Comparison of ENCODE assay signal across 9 cellular contexts in the genomic region with DNA sequence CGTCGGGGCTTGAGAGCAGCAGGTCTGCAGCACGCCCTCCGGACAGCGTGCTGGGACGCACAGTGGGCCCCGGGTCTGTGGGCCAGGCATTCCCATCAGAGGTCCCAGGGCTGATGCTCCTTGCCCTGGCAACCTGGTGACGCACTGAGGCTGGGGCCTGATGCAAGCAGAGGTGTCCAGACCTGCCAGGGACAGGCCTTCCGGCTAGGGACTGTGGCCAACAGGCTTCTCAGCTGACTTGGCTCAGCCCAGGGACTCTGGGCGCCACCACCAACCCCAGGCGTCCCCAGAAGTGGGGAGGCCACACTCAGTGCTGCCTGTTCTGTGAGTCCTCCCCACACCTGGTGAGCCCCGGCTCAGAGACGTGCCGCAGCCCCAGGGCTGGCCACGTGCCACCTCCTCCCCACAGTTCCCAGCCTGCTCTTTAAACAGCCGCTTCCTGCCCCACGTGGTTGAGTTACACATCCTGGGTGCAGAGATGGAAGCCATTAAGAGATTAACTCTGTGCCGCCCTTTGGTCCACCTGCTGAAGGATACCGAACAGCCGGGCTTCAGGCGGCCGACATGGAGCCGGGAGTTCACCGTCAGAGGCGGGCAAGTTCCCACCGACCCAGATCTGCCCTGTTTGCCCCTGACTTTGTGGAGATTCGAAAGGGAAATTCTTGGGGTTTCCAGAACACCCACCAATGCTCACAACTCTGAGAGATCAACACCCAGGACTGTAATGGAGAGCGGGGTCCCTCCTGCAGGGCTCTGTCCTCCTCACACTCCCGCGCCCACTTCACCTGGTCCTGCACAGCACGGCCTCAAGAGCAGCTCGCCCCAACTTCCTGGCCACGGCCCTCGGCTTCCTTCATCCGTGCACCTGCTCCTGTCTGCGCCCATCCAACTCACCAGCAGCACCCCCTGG. TPM values are rescaled to one million over a fixed set of nuclear protein-coding genes. Genes with fewer than 3 reads are reported as not detected.
A peak's percentile ranks its signal among the peaks of the same experiment; 100 is the strongest.
DNase-seq lines count a peak whose midpoint lies in the region; ATAC-seq and TF ChIP-seq lines count a peak whose summit lies in the region.
"Had no signal": no experiment of that assay in that cellular context is flagged by ENCODE, and none has a peak within 500 bp of the region (broad histone marks: within the 10 kb centered on the region; RNA-seq: fewer than 3 reads in every experiment).

No MANE protein-coding gene starts in this region.

- H3K4me3 ChIP-seq in H7 (ENCODE audit: insufficient read depth, low read depth, low read length) (no peak overlapping the region), esophagus muscularis mucosa (no peak overlapping the region), spleen (no peak overlapping the region)

- H3K27ac ChIP-seq in esophagus muscularis mucosa (replicated peaks in 1 of 4) (peak overlapping the region in 3 of 4 donors; percentile 25 to 44 (median 27)), spleen (peak overlapping the region in 1 of 8 donors; percentile 24)

- no peak for TF ChIP-seq CTCF in esophagus muscularis mucosa (IDR thresholded peaks at IDR 0.05)
- no peak for TF ChIP-seq CTCF in spleen (IDR thresholded peaks at IDR 0.05 in 8 of 11, conservative IDR thresholded peaks at IDR 0.05 in 3 of 11)
- no peak for TF ChIP-seq CTCF in HFFc6 (IDR thresholded peaks at IDR 0.05)

- ATAC-seq in HG03025 (IDR thresholded peaks at IDR 0.05; ENCODE audit: low FRiP score, unreplicated experiment) (no peak), HG02973 (IDR thresholded peaks at IDR 0.05; ENCODE audit: unreplicated experiment) (no peak)

- intact Hi-C loops in esophagus muscularis mucosa (cut with DNase I) (loop anchor here (5.0 to 10.0 kb wide), 2 partner anchors 60 to 297 kb away; no protein-coding TSS in a partner anchor), spleen (cut with DNase I; ENCODE audit: low total_unique reads) (loop anchor here (10.0 kb wide), 2 partner anchors 53 to 427 kb away; no protein-coding TSS in a partner anchor)

- H3K4me1 Mint-ChIP-seq in HFFc6 (ENCODE audit: low read depth): no peaks in the 10 kb centered on the region

- no peak for TF ChIP-seq EP300 in esophagus muscularis mucosa (IDR thresholded peaks at IDR 0.05)

- H3K27me3 Mint-ChIP-seq in HFFc6 (ENCODE audit: insufficient read depth): no peaks in the 10 kb centered on the region; the same call in 1 of the 2 replicates

- no peaks in the 10 kb centered on the region for H3K27me3 ChIP-seq in H7 (ENCODE audit: control insufficient read depth, insufficient read depth, low read length)
- H3K27me3 ChIP-seq in esophagus muscularis mucosa: no peaks in the 10 kb centered on the region
- no peaks in the 10 kb centered on the region for H3K27me3 ChIP-seq in spleen (replicated peaks in 1 of 7)

- DNase-seq in H7 (peak; percentile 47), esophagus muscularis mucosa (ENCODE audit: extremely low spot score) (peak; percentile 85), spleen (peak; percentile 85), HFFc6 (no peak), inferior parietal cortex (ENCODE audit: extremely low spot score) (no peak)
- peak; percentile 42 for DNase-seq in activated CD4-positive, alpha-beta T cell treated with anti-CD3 and anti-CD28 coated beads, Interleukin-2, amount 50 U/mL, for 1 hour

- no peak overlapping the region for H3K27ac Mint-ChIP-seq in HFFc6

- WGBS in esophagus muscularis mucosa: 82% methylated on average over 19 of the region's 36 CpGs
- 70 to 81% (median 76%) methylated on average over 27 to 36 of the region's 36 CpGs for WGBS in spleen, 5 donors

- H3K9me3 ChIP-seq in esophagus muscularis mucosa (no peaks in the 10 kb centered on the region), spleen (no peaks in the 10 kb centered on the region)

- no peaks in the 10 kb centered on the region for H3K9me3 Mint-ChIP-seq in HFFc6

- H3K4me1 ChIP-seq in esophagus muscularis mucosa: peaks cover 11 to 45% (median 33%) of the 10 kb centered on the region in 4 donors
- peaks cover 0 to 55% (median 23%) of the 10 kb centered on the region in 6 donors for H3K4me1 ChIP-seq in spleen

- H3K36me3 ChIP-seq in H7 (replicated peaks; ENCODE audit: control insufficient read depth, insufficient read depth, low read length) (peaks cover 13% of the 10 kb centered on the region), esophagus muscularis mucosa (peaks cover 0 to 54% (median 30%) of the 10 kb centered on the region in 4 donors), spleen (peaks cover 0 to 41% (median 10%) of the 10 kb centered on the region in 6 donors)

- H3K36me3 Mint-ChIP-seq in HFFc6 (ENCODE audit: low read depth): no peaks in the 10 kb centered on the region

- TF ChIP-seq POLR2A in esophagus muscularis mucosa (IDR thresholded peaks at IDR 0.05; ENCODE audit: low read depth): no peak
- no peak for TF ChIP-seq POLR2A in spleen (IDR thresholded peaks at IDR 0.05)

- no peak overlapping the region for H3K4me3 Mint-ChIP-seq in HFFc6

RNA-seq across cellular contexts. Expression of gene ZBP1, which starts 37.6 kb away (rescaled TPM):
- total RNA-seq in H7 (2014; rRNA removed; shearing (Covaris generic)): not detected in 2 replicates
- total RNA-seq in esophagus muscularis mucosa: under 1 TPM in 2 of 4 donors, not detected in 2; 0.33 to 0.75 TPM
- total RNA-seq in spleen: 10 to 100 TPM; 11.7 to 28.4 (median 20.9) TPM
- polyA plus RNA-seq in spleen: 10 to 100 TPM in 1 of 3 donors, 1 to 10 TPM in 2; 8.6 to 11.2 (median 9.8) TPM
- not detected for total RNA-seq in HFFc6 (2021; fragmentation: NEBNext Ultra II Directional; extraction: Animal tissue kit (Norgen Biotek cat#: 25700))
- total RNA-seq: kidney epithelial cell had no signal

RNA-seq across cellular contexts. Expression of gene PMEPA1, which starts 52.0 kb away (rescaled TPM):
- total RNA-seq in H7 (2014; rRNA removed; shearing (Covaris generic)): 17.8 and 25.1 TPM in 2 replicates
- total RNA-seq in esophagus muscularis mucosa (10 to 100 TPM; 10.4 to 37.8 (median 17.4) TPM), spleen (10 to 100 TPM in 5 of 7 donors, 1 to 10 TPM in 2; 7.3 to 15.7 (median 10.9) TPM)
- polyA plus RNA-seq in spleen: 1 to 10 TPM; 4.8 to 7.9 (median 6.7) TPM
- total RNA-seq in HFFc6 (2021; fragmentation: NEBNext Ultra II Directional; extraction: Animal tissue kit (Norgen Biotek cat#: 25700)): 1 to 10 TPM; 4.7 to 8.0 (median 5.3) TPM

Comparison
In these comparisons a context has a peak if more than half of its experiments do, and no peak if none do; other contexts are left out.
1. DNase-seq: peak in H7 (single experiment), activated CD4-positive, alpha-beta T cell treated with anti-CD3 and anti-CD28 coated beads, Interleukin-2, amount 50 U/mL, for 1 hour (single experiment), esophagus muscularis mucosa (single experiment) and spleen (single experiment); none in HFFc6 (single experiment) and inferior parietal cortex (single experiment).
2. RNA of gene ZBP1, which starts 37.6 kb away (total RNA-seq): 11.7 to 28.4 TPM in spleen; 0.33 to 0.75 TPM in esophagus muscularis mucosa, not detected in H7 and not detected in HFFc6; every median in the first group is over 4 times any median in the second.